ENCODE assay signal across 36 cellular contexts in genomic region chr15:32135326-32135725, GRCh38.
"Had no signal": no experiment of that assay in that cellular context is flagged by ENCODE, and none has a peak within 500 bp of the region (broad histone marks: within the 10 kb centered on the region; RNA-seq: fewer than 3 reads in every experiment).

No MANE protein-coding gene starts in this region.

- H3K27ac Mint-ChIP-seq: activated B cell treated with CpG ODN at 0.5 μM for 24 hours; activated CD4-positive, alpha-beta memory T cell treated with anti-CD3 and anti-CD28 coated beads for 36 hours; activated CD4-positive, alpha-beta T cell treated with anti-CD3 and anti-CD28 coated beads, Interleukin-2, amount 10 ng/mL, durations not matched to agents 24 days and 14 days; activated CD8-positive, alpha-beta T cell treated with anti-CD3 and anti-CD28 coated beads for 36 hours; activated naive CD4-positive, alpha-beta T cell treated with anti-CD3 and anti-CD28 coated beads for 36 hours; activated naive CD4-positive, alpha-beta T cell treated with anti-CD3 and anti-CD28 coated beads, Interleukin-2, amount 50 U/mL, for 72 hours; activated naive CD8-positive, alpha-beta T cell treated with anti-CD3 and anti-CD28 coated beads for 36 hours; activated T-cell treated with anti-CD3 and anti-CD28 coated beads, Interleukin-2, amount 50 U/mL, for 72 hours; activated T-helper 1 cell treated with anti-CD3 and anti-CD28 coated beads, Interleukin-12 subunit alpha, Interleukin-12 subunit beta, Interleukin-2, Interleukin-4 antibody, amounts not matched to agents 30 ng/mL and 10 ng/mL and 1 ng/mL, durations not matched to agents 14 hours and 24 hours and 36 hours; activated T-helper 17 cell treated with anti-CD3 and anti-CD28 coated beads, Interleukin-2, amount 50 U/mL, for 72 hours; T-helper 1 cell treated with Interleukin-12 subunit alpha and Interleukin-12 subunit beta and Interleukin-4 antibody, amounts not matched to agents 30 μg/mL and 1 μg/mL, for 36 hours; T-helper 2 cell treated with Interferon-gamma antibody and Interleukin-4, amounts not matched to agents 5 μg/mL and 100 μg/mL, for 36 hours had no signal

- H3K36me3 Mint-ChIP-seq: activated CD4-positive, alpha-beta memory T cell treated with anti-CD3 and anti-CD28 coated beads for 36 hours; activated naive CD4-positive, alpha-beta T cell treated with anti-CD3 and anti-CD28 coated beads, Interleukin-2, amount 50 U/mL, for 72 hours; activated naive CD8-positive, alpha-beta T cell treated with anti-CD3 and anti-CD28 coated beads for 36 hours had no signal

- H3K4me1 Mint-ChIP-seq: activated B cell treated with CpG ODN at 0.5 μM for 24 hours; activated CD4-positive, alpha-beta T cell treated with anti-CD3 and anti-CD28 coated beads, Interleukin-2, amount 10 ng/mL, durations not matched to agents 24 days and 14 days; activated naive CD8-positive, alpha-beta T cell treated with anti-CD3 and anti-CD28 coated beads for 36 hours; activated T-helper 17 cell treated with anti-CD3 and anti-CD28 coated beads, Interleukin-2, amount 50 U/mL, for 72 hours had no signal

- H3K4me3 Mint-ChIP-seq: activated B cell treated with CpG ODN at 0.5 μM for 24 hours; activated CD4-positive, alpha-beta memory T cell treated with anti-CD3 and anti-CD28 coated beads for 36 hours; activated CD4-positive, alpha-beta T cell treated with anti-CD3 and anti-CD28 coated beads, Interleukin-2, amount 10 ng/mL, durations not matched to agents 24 days and 14 days; activated CD8-positive, alpha-beta T cell treated with anti-CD3 and anti-CD28 coated beads for 36 hours; activated naive CD4-positive, alpha-beta T cell treated with anti-CD3 and anti-CD28 coated beads for 36 hours; activated naive CD8-positive, alpha-beta T cell treated with anti-CD3 and anti-CD28 coated beads for 36 hours; activated T-cell treated with anti-CD3 and anti-CD28 coated beads, Interleukin-2, amount 50 U/mL, for 4 hours; activated T-cell treated with anti-CD3 and anti-CD28 coated beads, Interleukin-2, amount 50 U/mL, for 72 hours; activated T-helper 1 cell treated with anti-CD3 and anti-CD28 coated beads, Interleukin-12 subunit alpha, Interleukin-12 subunit beta, Interleukin-2, Interleukin-4 antibody, amounts not matched to agents 30 ng/mL and 10 ng/mL and 1 ng/mL, durations not matched to agents 14 hours and 24 hours and 36 hours; activated T-helper 17 cell treated with anti-CD3 and anti-CD28 coated beads, Interleukin-2, amount 50 U/mL, for 72 hours; T-helper 1 cell treated with Interleukin-12 subunit alpha and Interleukin-12 subunit beta and Interleukin-4 antibody, amounts not matched to agents 30 μg/mL and 1 μg/mL, for 36 hours; T-helper 2 cell treated with Interferon-gamma antibody and Interleukin-4, amounts not matched to agents 5 μg/mL and 100 μg/mL, for 36 hours had no signal

- H3K9me3 ChIP-seq: adrenal gland, ascending aorta, breast epithelium had no signal

- H3K36me3 ChIP-seq: adrenal gland, ascending aorta, brain microvascular endothelial cell, breast epithelium had no signal

- H3K27me3 Mint-ChIP-seq: activated CD4-positive, alpha-beta T cell treated with anti-CD3 and anti-CD28 coated beads, Interleukin-2, amount 10 ng/mL, durations not matched to agents 24 days and 14 days had no signal

- H3K27me3 ChIP-seq: adrenal gland, ascending aorta, brain microvascular endothelial cell, breast epithelium had no signal

- ATAC-seq: activated CD8-positive, alpha-beta T cell treated with anti-CD3 and anti-CD28 coated beads for 36 hours; activated naive CD4-positive, alpha-beta T cell treated with anti-CD3 and anti-CD28 coated beads, Interleukin-2, amount 50 U/mL, for 72 hours; activated T-cell treated with anti-CD3 and anti-CD28 coated beads, Interleukin-2, amount 50 U/mL, for 4 hours; activated T-cell treated with anti-CD3 and anti-CD28 coated beads, Interleukin-2, amount 50 U/mL, for 72 hours; activated T-helper 17 cell treated with anti-CD3 and anti-CD28 coated beads, Interleukin-2, amount 50 U/mL, for 72 hours had no signal

- H3K9me3 Mint-ChIP-seq: activated CD4-positive, alpha-beta memory T cell treated with anti-CD3 and anti-CD28 coated beads for 36 hours; activated CD4-positive, alpha-beta T cell treated with anti-CD3 and anti-CD28 coated beads, Interleukin-2, amount 10 ng/mL, durations not matched to agents 24 days and 14 days; activated CD8-positive, alpha-beta T cell treated with anti-CD3 and anti-CD28 coated beads for 36 hours; activated naive CD4-positive, alpha-beta T cell treated with anti-CD3 and anti-CD28 coated beads for 36 hours; activated naive CD4-positive, alpha-beta T cell treated with anti-CD3 and anti-CD28 coated beads, Interleukin-2, amount 50 U/mL, for 72 hours; activated naive CD8-positive, alpha-beta T cell treated with anti-CD3 and anti-CD28 coated beads for 36 hours; activated T-cell treated with anti-CD3 and anti-CD28 coated beads, Interleukin-2, amount 50 U/mL, for 4 hours; activated T-cell treated with anti-CD3 and anti-CD28 coated beads, Interleukin-2, amount 50 U/mL, for 72 hours; activated T-helper 1 cell treated with anti-CD3 and anti-CD28 coated beads, Interleukin-12 subunit alpha, Interleukin-12 subunit beta, Interleukin-2, Interleukin-4 antibody, amounts not matched to agents 30 ng/mL and 10 ng/mL and 1 ng/mL, durations not matched to agents 14 hours and 24 hours and 36 hours; activated T-helper 17 cell treated with anti-CD3 and anti-CD28 coated beads, Interleukin-2, amount 50 U/mL, for 72 hours; T-helper 1 cell treated with Interleukin-12 subunit alpha and Interleukin-12 subunit beta and Interleukin-4 antibody, amounts not matched to agents 30 μg/mL and 1 μg/mL, for 36 hours; T-helper 2 cell treated with Interferon-gamma antibody and Interleukin-4, amounts not matched to agents 5 μg/mL and 100 μg/mL, for 36 hours had no signal

- H3K27ac ChIP-seq: adrenal gland, ascending aorta, brain microvascular endothelial cell, breast epithelium, VCaP had no signal

- FAIRE-seq: TTC549 had no signal

- H3K4me1 ChIP-seq: adrenal gland, ascending aorta, breast epithelium had no signal

- DNase-seq: activated B cell treated with CpG ODN at 0.5 μM for 24 hours; activated CD4-positive, alpha-beta memory T cell treated with anti-CD3 and anti-CD28 coated beads for 36 hours; activated CD4-positive, alpha-beta T cell treated with anti-CD3 and anti-CD28 coated beads for 4 hours; activated CD4-positive, alpha-beta T cell treated with anti-CD3 and anti-CD28 coated beads, Interleukin-2, amount 10 ng/mL, durations not matched to agents 24 days and 14 days; activated CD4-positive, alpha-beta T cell treated with anti-CD3 and anti-CD28 coated beads, Interleukin-2, amount 50 U/mL, for 1 hour; activated CD4-positive, alpha-beta T cell treated with anti-CD3 and anti-CD28 coated beads, Interleukin-2, amount 50 U/mL, for 4 hours; activated CD4-positive, CD25-positive, alpha-beta regulatory T cell treated with anti-CD3 and anti-CD28 coated beads, Interleukin-2, amount 50 U/mL, for 72 hours; activated CD8-positive, alpha-beta memory T cell treated with anti-CD3 and anti-CD28 coated beads, Interleukin-2, amount 50 U/mL, for 4 hours; activated CD8-positive, alpha-beta T cell treated with anti-CD3 and anti-CD28 coated beads for 36 hours; activated effector memory CD4-positive, alpha-beta T cell treated with anti-CD3 and anti-CD28 coated beads, Interleukin-2, amount 50 U/mL, for 16 hours; activated gamma-delta T cell treated with Interleukin-2 at 50 U/mL for 16 hours; activated naive CD4-positive, alpha-beta T cell; activated naive CD4-positive, alpha-beta T cell treated with anti-CD3 and anti-CD28 coated beads for 36 hours; activated naive CD4-positive, alpha-beta T cell treated with anti-CD3 and anti-CD28 coated beads, Interleukin-2, amount 50 U/mL, for 16 hours; activated naive CD8-positive, alpha-beta T cell treated with anti-CD3 and anti-CD28 coated beads for 36 hours; activated T-cell treated with anti-CD3 and anti-CD28 coated beads for 4 hours; activated T-cell treated with anti-CD3 and anti-CD28 coated beads, Interleukin-2, amount 50 U/mL, for 1 hour; activated T-cell treated with anti-CD3 and anti-CD28 coated beads, Interleukin-2, amount 50 U/mL, for 4 hours; activated T-cell treated with anti-CD3 and anti-CD28 coated beads, Interleukin-2, amount 50 U/mL, for 72 hours; adrenal gland; amygdala; anterior cingulate cortex; brain microvascular endothelial cell; central memory CD4-positive, alpha-beta T cell; T-helper 1 cell; T-helper 2 cell; T-helper 9 cell had no signal

- H3K4me3 ChIP-seq: adrenal gland, ascending aorta, breast epithelium had no signal
